ENCODE assay signal across 20 cellular contexts in genomic region chr6:20217900-20218299, GRCh38. TPM values are rescaled to one million over a fixed set of nuclear protein-coding genes. Genes with fewer than 3 reads are reported as not detected.
A peak's percentile ranks its signal among the peaks of the same experiment; 100 is the strongest.
DNase-seq lines count a peak whose midpoint lies in the region; ATAC-seq, FAIRE-seq and TF ChIP-seq lines count a peak whose summit lies in the region.
"Had no signal": no experiment of that assay in that cellular context is flagged by ENCODE, and none has a peak within 500 bp of the region (broad histone marks: within the 10 kb centered on the region; RNA-seq: fewer than 3 reads in every experiment).

No MANE protein-coding gene starts in this region.

- no peak overlapping the region for H2AFZ ChIP-seq in HepG2 (ENCODE audit: low read length)
- H2AFZ ChIP-seq in parathyroid adenoma = peak overlapping the region; percentile 25
- H2AFZ ChIP-seq: hepatocyte had no signal

- ATAC-seq in right lobe of liver = peak; percentile 18 to 71 (median 44)
- no peak for ATAC-seq in HepG2
- peak; percentile 72 to 95 (median 88) for ATAC-seq in heart right ventricle
- ATAC-seq in HG03108 (IDR thresholded peaks at IDR 0.05; ENCODE audit: unreplicated experiment) = no peak
- ATAC-seq: stimulated activated naive CD8-positive, alpha-beta T cell treated with anti-CD3 and anti-CD28 coated beads, Interleukin-15, Interleukin-2, amounts not matched to agents 100 U/mL and 50 U/mL, for 24 hours had no signal

- intact Hi-C loops in right lobe of liver (cut with DNase I) (no loop called here), HepG2 (cut with micrococcal nuclease; ENCODE audit: unreplicated experiment) (no loop called here), heart right ventricle (cut with DNase I) (loop anchor here in 3 of 10 donors (5.0 to 10.0 kb wide), 4 partner anchors 93 to 1367 kb away; partner anchors contain the start of gene E2F3 (in 2 of the 3))

- FAIRE-seq in HepG2 (lab: Jason Lieb, UNC) = no peak
- FAIRE-seq: A204.1, GM18507, H1 had no signal

- WGBS in right lobe of liver (ENCODE audit: insufficient coverage, low coverage, low lambda C conversion rate, missing lambda C conversion rate) = 87% methylated on average over 2 of the region's 2 CpGs
- WGBS in HepG2 (ENCODE audit: low lambda C conversion rate) = 72% methylated on average over 2 of the region's 2 CpGs
- WGBS in heart right ventricle, 2 donors = 40 to 54% methylated on average over 2 of the region's 2 CpGs

- CTCF ChIA-PET in HepG2 (lab: Yijun Ruan, JAX; ENCODE audit: low intra/inter-chr PET ratio, low total read pairs) = no interaction called here

- DNase-seq in right lobe of liver = no peak
- DNase-seq in HepG2 (ENCODE audit: low spot score) = no peak
- peak in 1 of 2 donors; percentile 29 for DNase-seq in heart right ventricle
- DNase-seq in nucleus accumbens (lab: John Stamatoyannopoulos, UW) = no peak
- no peak for DNase-seq in DMS 273 treated with DMSO at 0.1 percent for 48 hours (lab: John Stamatoyannopoulos, UW)
- no peak for DNase-seq in midbrain (lab: John Stamatoyannopoulos, UW)
- DNase-seq: activated CD4-positive, alpha-beta T cell treated with anti-CD3 and anti-CD28 coated beads, Interleukin-2, amount 10 ng/mL, durations not matched to agents 7 days and 5 days; activated CD8-positive, alpha-beta memory T cell treated with anti-CD3 and anti-CD28 coated beads, Interleukin-2, amount 50 U/mL, for 48 hours; activated gamma-delta T cell; BE2C; central memory CD4-positive, alpha-beta T cell; NCI-H524 treated with DMSO at 0.1 percent for 48 hours; stimulated activated naive CD8-positive, alpha-beta T cell treated with anti-CD3 and anti-CD28 coated beads, Interleukin-15, Interleukin-2, amounts not matched to agents 100 U/mL and 50 U/mL, for 24 hours had no signal

- no peak for TF ChIP-seq CTCF in right lobe of liver (IDR thresholded peaks at IDR 0.05)
- TF ChIP-seq CTCF in HepG2 (CRISPR knock-in tag; IDR thresholded peaks at IDR 0.05) = no peak
- TF ChIP-seq CTCF in heart right ventricle (IDR thresholded peaks at IDR 0.05) = no peak
- TF ChIP-seq CTCF in parathyroid adenoma (IDR thresholded peaks at IDR 0.05) = no peak

- no TSS peak for BruUV-seq in HepG2 (replicated peaks; lab: Mats Ljungman, UMichigan)

- H3K9ac ChIP-seq in HepG2 (ENCODE audit: insufficient read depth, low read depth, low read length) (no peak overlapping the region), parathyroid adenoma (no peak overlapping the region)

- H3K79me2 ChIP-seq in HepG2 (ENCODE audit: insufficient read depth, low read length) (no peaks in the 10 kb centered on the region), parathyroid adenoma (no peaks in the 10 kb centered on the region)
- H3K79me2 ChIP-seq: hepatocyte had no signal

- H3K4me2 ChIP-seq in HepG2 (ENCODE audit: low read depth, low read length) = no peak overlapping the region
- H3K4me2 ChIP-seq in parathyroid adenoma (ENCODE audit: low read length) = no peak overlapping the region
- H3K4me2 ChIP-seq: hepatocyte had no signal

- H3K27ac ChIP-seq in right lobe of liver (no peak overlapping the region), HepG2 (ENCODE audit: extremely low read length, insufficient read depth, low read length) (no peak overlapping the region), heart right ventricle (peak overlapping the region in 9 of 10 donors; percentile 53 to 83 (median 70)), parathyroid adenoma (no peak overlapping the region)
- H3K27ac ChIP-seq: hepatocyte had no signal

- H3K27me3 ChIP-seq in right lobe of liver (no peaks in the 10 kb centered on the region), HepG2 (ENCODE audit: control insufficient read depth in 1 of 2, insufficient read depth in 2 of 2, low read length in 2 of 2) (peaks cover 2 to 8% of the 10 kb centered on the region in 2 experiments), heart right ventricle (no peaks in the 10 kb centered on the region), parathyroid adenoma (ENCODE audit: control insufficient read depth, insufficient read depth, low read length) (no peaks in the 10 kb centered on the region)
- H3K27me3 ChIP-seq: adrenal gland, hepatocyte had no signal

- in situ Hi-C loops in HepG2 (cut with HindIII; ENCODE audit: extremely low pct_ligation_motif_present, low pct_unique_long_range_greater_than_20kb) = no loop called here

- H4K20me1 ChIP-seq in HepG2 (ENCODE audit: insufficient read depth, low read length) = no peaks in the 10 kb centered on the region

- H3K9me3 ChIP-seq in right lobe of liver (no peaks in the 10 kb centered on the region), HepG2 (ENCODE audit: low read length) (no peaks in the 10 kb centered on the region), heart right ventricle (no peaks in the 10 kb centered on the region), parathyroid adenoma (ENCODE audit: control insufficient read depth, low read length) (no peaks in the 10 kb centered on the region)
- H3K9me3 ChIP-seq: adrenal gland, BE2C had no signal

- H3K36me3 ChIP-seq in right lobe of liver (no peaks in the 10 kb centered on the region), HepG2 (replicated peaks in 1 of 2; ENCODE audit: control insufficient read depth in 1 of 2, insufficient read depth in 2 of 2, low read length in 2 of 2) (no peaks in the 10 kb centered on the region), heart right ventricle (no peaks in the 10 kb centered on the region), parathyroid adenoma (ENCODE audit: control insufficient read depth, insufficient read depth, low read length) (no peaks in the 10 kb centered on the region)
- H3K36me3 ChIP-seq: adrenal gland, BE2C had no signal

- TF ChIP-seq EP300 in HepG2 (IDR thresholded peaks at IDR 0.05; ENCODE audit: low read depth in 2 of 2, low read length in 2 of 2) = no peak
- TF ChIP-seq EP300 in HepG2 (CRISPR knock-in tag; IDR thresholded peaks at IDR 0.05; ENCODE audit: borderline replicate concordance) = no peak

- TF ChIP-seq RAD21 in HepG2 (CRISPR knock-in tag; IDR thresholded peaks at IDR 0.05) = no peak

- POLR2A ChIA-PET in HepG2 (lab: Yijun Ruan, JAX) = no interaction called here

- TF ChIP-seq POLR2A in right lobe of liver (IDR thresholded peaks at IDR 0.05) = no peak
- no peak for TF ChIP-seq POLR2A in HepG2 (IDR thresholded peaks at IDR 0.05; ENCODE audit: insufficient read depth in 1 of 2, low read depth in 2 of 2, low read length in 2 of 2)

- no peak overlapping the region for H3K4me3 ChIP-seq in right lobe of liver
- no peak overlapping the region for H3K4me3 ChIP-seq in HepG2 (replicated peaks in 1 of 3; ENCODE audit: insufficient read depth in 1 of 3, low read depth in 2 of 3, low read length in 3 of 3)
- no peak overlapping the region for H3K4me3 ChIP-seq in heart right ventricle
- no peak overlapping the region for H3K4me3 ChIP-seq in parathyroid adenoma (ENCODE audit: low read depth, low read length)
- H3K4me3 ChIP-seq: hepatocyte had no signal

- H3K4me1 ChIP-seq in right lobe of liver (peaks cover 0 to 4% (median 0%) of the 10 kb centered on the region in 4 donors), HepG2 (ENCODE audit: insufficient read depth, low read length) (peaks cover 7% of the 10 kb centered on the region), heart right ventricle (peaks cover 2 to 37% (median 21%) of the 10 kb centered on the region in 9 donors), parathyroid adenoma (peaks cover 5% of the 10 kb centered on the region)
- H3K4me1 ChIP-seq: BE2C had no signal

TF ChIP-seq in HepG2, 621 proteins besides CTCF, POLR2A, EP300 and RAD21 (continues in another document):
- TF ChIP-seq ZMAT3 (CRISPR knock-in tag; conservative IDR thresholded peaks at IDR 0.05) (no peak), ZMYM3 (CRISPR knock-in tag; IDR thresholded peaks at IDR 0.05) (no peak), ZNF224 (CRISPR knock-in tag; IDR thresholded peaks at IDR 0.05) (no peak), ZNF616 (CRISPR knock-in tag; IDR thresholded peaks at IDR 0.05; ENCODE audit: low read depth) (no peak), BCL3 (CRISPR knock-in tag; IDR thresholded peaks at IDR 0.05) (no peak)

RNA-seq across cellular contexts. Expression of gene MBOAT1, which starts 5.6 kb away (rescaled TPM):
- total RNA-seq in right lobe of liver (10 to 100 TPM in 1 of 6 experiments, 1 to 10 TPM in 5; 3.6 to 10.0 (median 5.9) TPM), HepG2 (2016; rRNA removed; fragmentation: Illumina TruSeq; extraction: Trizol) (not detected in 2 replicates), heart right ventricle (1 to 10 TPM; 1.9 to 7.9 (median 3.9) TPM)
- total RNA-seq in HepG2 (2016; cell fraction: cytosol; rRNA removed; fragmentation: Illumina TruSeq; extraction: Trizol; ENCODE audit: low read depth) = not detected in 2 replicates
- total RNA-seq in HepG2 (2016; cell fraction: insoluble cytoplasmic fraction; rRNA removed; fragmentation: Illumina TruSeq; extraction: Trizol) = 0.06 TPM in 1 of 2 replicates, not detected in the other
- total RNA-seq in HepG2 (2016; cell fraction: membrane; rRNA removed; fragmentation: Illumina TruSeq; extraction: Trizol) = not detected in 2 replicates
- total RNA-seq in HepG2 (2016; cell fraction: nucleus; rRNA removed; fragmentation: Illumina TruSeq; extraction: Trizol) = not detected in 2 replicates
- polyA plus RNA-seq in HepG2 (2011; rRNA removed) (0.04 TPM in 1 of 2 replicates, not detected in the other), heart right ventricle (1 to 10 TPM; 1.5 to 3.7 TPM)
- not detected in 2 replicates for polyA plus RNA-seq in HepG2 (2011; cell fraction: cytosol; rRNA removed)
- polyA plus RNA-seq in HepG2 (2011; cell fraction: nucleus; rRNA removed) = not detected in 2 replicates
- not detected in 2 replicates for polyA plus RNA-seq in HepG2 (2012)
- not detected in 2 replicates for polyA plus RNA-seq in HepG2 (2016; cell fraction: cytosol; fragmentation: Illumina TruSeq; extraction: Trizol; ENCODE audit: low read depth)
- polyA plus RNA-seq in HepG2 (2016; cell fraction: insoluble cytoplasmic fraction; fragmentation: Illumina TruSeq; extraction: Trizol; ENCODE audit: low read depth) = not detected in 2 replicates
- polyA plus RNA-seq in HepG2 (2016; cell fraction: membrane; fragmentation: Illumina TruSeq; extraction: Trizol; ENCODE audit: low read depth) = not detected in 2 replicates
- not detected in 2 replicates for polyA plus RNA-seq in HepG2 (2016; cell fraction: nucleus; fragmentation: Illumina TruSeq; extraction: Trizol; ENCODE audit: insufficient read depth, low read depth)
- polyA minus RNA-seq in HepG2 (2011; rRNA and poly(A)+ RNA removed; ENCODE audit: low replicate concordance) = 13.9 TPM in 1 of 2 replicates, not detected in the other
- not detected in 2 replicates for polyA minus RNA-seq in HepG2 (2011; cell fraction: cytosol; rRNA and poly(A)+ RNA removed)
- polyA minus RNA-seq in HepG2 (2011; cell fraction: nucleus; rRNA and poly(A)+ RNA removed) = not detected in 2 replicates

Comparison
In these comparisons a context has a peak if more than half of its experiments do, and no peak if none do; other contexts are left out.
1. ATAC-seq: peak in right lobe of liver (4 of 4) and heart right ventricle (8 of 8); none in HepG2 (single experiment) and HG03108 (single experiment).
2. H3K27ac ChIP-seq: peak in heart right ventricle (9 of 10); none in right lobe of liver (0 of 3), HepG2 (single experiment) and parathyroid adenoma (single experiment).